ENCODE assay signal across 8 cellular contexts in genomic region chr1:204079608-204079999, GRCh38. TPM values are rescaled to one million over a fixed set of nuclear protein-coding genes. Genes with fewer than 3 reads are reported as not detected.
DNase-seq lines count a peak whose midpoint lies in the region; ATAC-seq and TF ChIP-seq lines count a peak whose summit lies in the region.

No MANE protein-coding gene starts in this region.

- intact Hi-C loops in breast epithelium (cut with DNase I; ENCODE audit: low total_unique reads) (no loop called here), right lobe of liver (cut with DNase I) (loop anchor here in 1 of 2 donors (10.0 kb wide), 1 partner anchor 45 kb away; no protein-coding TSS in a partner anchor)
- intact Hi-C loops in activated CD8-positive, alpha-beta T cell treated with anti-CD3 and anti-CD28 coated beads for 36 hours (cut with micrococcal nuclease) = no loop called here

- H3K4me1 ChIP-seq in breast epithelium (peaks cover 21 to 46% of the 10 kb centered on the region in 2 donors), right lobe of liver (peaks cover 0 to 67% (median 38%) of the 10 kb centered on the region in 4 donors)

- H3K36me3 Mint-ChIP-seq in type B pancreatic cell = no peaks in the 10 kb centered on the region
- no peaks in the 10 kb centered on the region for H3K36me3 Mint-ChIP-seq in activated CD8-positive, alpha-beta T cell treated with anti-CD3 and anti-CD28 coated beads for 36 hours (ENCODE audit: low read depth)

- no CpG with 5 or more reads among the region's 3 CpGs for WGBS in right lobe of liver (ENCODE audit: insufficient coverage, low coverage, low lambda C conversion rate, missing lambda C conversion rate)

- no peak for TF ChIP-seq POLR2A in breast epithelium (IDR thresholded peaks at IDR 0.05)
- TF ChIP-seq POLR2A in right lobe of liver (IDR thresholded peaks at IDR 0.05) = no peak

- H3K36me3 ChIP-seq in breast epithelium (no peaks in the 10 kb centered on the region), right lobe of liver (no peaks in the 10 kb centered on the region), MG63 (no peaks in the 10 kb centered on the region; the same call in none of the 2 replicates)

- H3K4me3 ChIP-seq in breast epithelium = peak overlapping the region in 1 of 3 donors; percentile 44
- H3K4me3 ChIP-seq in right lobe of liver = no peak overlapping the region
- no peak overlapping the region for H3K4me3 ChIP-seq in MG63

- H3K27me3 ChIP-seq in breast epithelium = no peaks in the 10 kb centered on the region
- no peaks in the 10 kb centered on the region for H3K27me3 ChIP-seq in right lobe of liver
- H3K27me3 ChIP-seq in MG63 = no peaks in the 10 kb centered on the region

- H3K4me1 Mint-ChIP-seq in type B pancreatic cell (ENCODE audit: unreplicated experiment) = peaks cover 75% of the 10 kb centered on the region
- peaks cover 7% of the 10 kb centered on the region for H3K4me1 Mint-ChIP-seq in activated CD8-positive, alpha-beta T cell treated with anti-CD3 and anti-CD28 coated beads for 36 hours (ENCODE audit: low read depth)

- CTCF ChIA-PET in activated CD8-positive, alpha-beta T cell treated with anti-CD3 and anti-CD28 coated beads for 36 hours (lab: Charles Lee) = no interaction called here

- peak; percentile 8 for DNase-seq in NCI-H2107 treated with DMSO at 0.1 percent for 48 hours (lab: John Stamatoyannopoulos, UW; ENCODE audit: unreplicated experiment)
- no peak for DNase-seq in NCI-H2107 (lab: John Stamatoyannopoulos, UW)
- no peak for DNase-seq in breast epithelium (ENCODE audit: low spot score in 2 of 2)
- no peak for DNase-seq in right lobe of liver
- DNase-seq in type B pancreatic cell (ENCODE audit: extremely low spot score, unreplicated experiment) = no peak
- DNase-seq in activated CD8-positive, alpha-beta T cell treated with anti-CD3 and anti-CD28 coated beads for 36 hours = no peak
- DNase-seq in activated gamma-delta T cell treated with Interleukin-2 at 50 U/mL for 16 hours = no peak
- DNase-seq in MG63 = no peak

- no peaks in the 10 kb centered on the region for H3K27me3 Mint-ChIP-seq in type B pancreatic cell
- H3K27me3 Mint-ChIP-seq in activated CD8-positive, alpha-beta T cell treated with anti-CD3 and anti-CD28 coated beads for 36 hours = peaks cover 40% of the 10 kb centered on the region

- H3K9me3 ChIP-seq in breast epithelium (no peaks in the 10 kb centered on the region), right lobe of liver (no peaks in the 10 kb centered on the region), MG63 (no peaks in the 10 kb centered on the region)

- POLR2A ChIA-PET in activated CD8-positive, alpha-beta T cell treated with anti-CD3 and anti-CD28 coated beads for 36 hours (lab: Charles Lee) = interaction anchor here (2.0 kb wide), 1 partner anchor 21 kb away, joined by 4 read pairs; no protein-coding TSS in a partner anchor

- peak overlapping the region; percentile 87 for H3K27ac Mint-ChIP-seq in type B pancreatic cell
- no peak overlapping the region for H3K27ac Mint-ChIP-seq in activated CD8-positive, alpha-beta T cell treated with anti-CD3 and anti-CD28 coated beads for 36 hours

- H3K27ac ChIP-seq in breast epithelium = peak overlapping the region; percentile 92
- H3K27ac ChIP-seq in right lobe of liver = peak overlapping the region in 2 of 3 donors; percentile 33 to 51

- H3K9me3 Mint-ChIP-seq in type B pancreatic cell = no peaks in the 10 kb centered on the region
- no peaks in the 10 kb centered on the region for H3K9me3 Mint-ChIP-seq in activated CD8-positive, alpha-beta T cell treated with anti-CD3 and anti-CD28 coated beads for 36 hours

- peak overlapping the region; percentile 54 for H3K4me3 Mint-ChIP-seq in type B pancreatic cell
- no peak overlapping the region for H3K4me3 Mint-ChIP-seq in activated CD8-positive, alpha-beta T cell treated with anti-CD3 and anti-CD28 coated beads for 36 hours

- TF ChIP-seq CTCF in breast epithelium (IDR thresholded peaks at IDR 0.05) (no peak), right lobe of liver (IDR thresholded peaks at IDR 0.05) (no peak), type B pancreatic cell (conservative IDR thresholded peaks at IDR 0.05) (no peak)
- no peak for TF ChIP-seq CTCF in activated CD8-positive, alpha-beta T cell treated with anti-CD3 and anti-CD28 coated beads for 36 hours (IDR thresholded peaks at IDR 0.05)

- no peak for ATAC-seq in right lobe of liver
- ATAC-seq in activated CD8-positive, alpha-beta T cell treated with anti-CD3 and anti-CD28 coated beads for 36 hours = no peak

RNA-seq across cellular contexts. Expression of gene SOX13, which starts 6.7 kb away (rescaled TPM):
- total RNA-seq in breast epithelium (10 to 100 TPM; 22.9 to 34.7 (median 31.9) TPM), right lobe of liver (10 to 100 TPM; 12.5 to 29.1 (median 17.1) TPM), type B pancreatic cell (ENCODE audit: low replicate concordance) (38.5 and 39.4 TPM in 2 replicates)
- 1 to 10 TPM; 1.6 to 1.7 TPM for total RNA-seq in activated CD8-positive, alpha-beta T cell treated with anti-CD3 and anti-CD28 coated beads for 36 hours
- 0.86 and 2.1 TPM in 2 replicates for total RNA-seq in MG63 (2014; rRNA removed; shearing (Covaris generic); ENCODE audit: low replicate concordance)
